In genomic region chr13:77036294-77036693, GRCh38 we compare ENCODE assay signal across 24 cellular contexts.
"Had no signal": no experiment of that assay in that cellular context is flagged by ENCODE, and none has a peak within 500 bp of the region (broad histone marks: within the 10 kb centered on the region; RNA-seq: fewer than 3 reads in every experiment).

No MANE protein-coding gene starts in this region.

- H3K36me3 ChIP-seq: brain microvascular endothelial cell, cardiac muscle cell had no signal

- ATAC-seq: activated naive CD4-positive, alpha-beta T cell treated with anti-CD3 and anti-CD28 coated beads, Interleukin-2, amount 50 U/mL, for 72 hours; activated naive CD8-positive, alpha-beta T cell treated with anti-CD3 and anti-CD28 coated beads, Interleukin-2, amount 50 U/mL, for 24 hours; activated T-cell treated with anti-CD3 and anti-CD28 coated beads, Interleukin-2, amount 50 U/mL, for 4 hours had no signal

- H3K27me3 ChIP-seq: brain microvascular endothelial cell, cardiac muscle cell had no signal

- H3K4me3 Mint-ChIP-seq: activated CD4-positive, alpha-beta memory T cell treated with anti-CD3 and anti-CD28 coated beads for 36 hours; activated CD4-positive, alpha-beta T cell treated with anti-CD3 and anti-CD28 coated beads, Interleukin-2, amount 10 ng/mL, durations not matched to agents 7 days and 5 days; activated naive CD8-positive, alpha-beta T cell treated with anti-CD3 and anti-CD28 coated beads, Interleukin-2, amount 50 U/mL, for 24 hours; activated T-cell treated with anti-CD3 and anti-CD28 coated beads, Interleukin-2, amount 50 U/mL, for 4 hours had no signal

- H3K36me3 Mint-ChIP-seq: activated CD4-positive, alpha-beta memory T cell treated with anti-CD3 and anti-CD28 coated beads for 36 hours; activated naive CD4-positive, alpha-beta T cell treated with anti-CD3 and anti-CD28 coated beads, Interleukin-2, amount 50 U/mL, for 72 hours had no signal

- H3K27ac Mint-ChIP-seq: activated CD4-positive, alpha-beta memory T cell treated with anti-CD3 and anti-CD28 coated beads for 36 hours; activated CD4-positive, alpha-beta T cell treated with anti-CD3 and anti-CD28 coated beads, Interleukin-2, amount 10 ng/mL, durations not matched to agents 7 days and 5 days; activated naive CD4-positive, alpha-beta T cell treated with anti-CD3 and anti-CD28 coated beads, Interleukin-2, amount 50 U/mL, for 72 hours; activated naive CD8-positive, alpha-beta T cell treated with anti-CD3 and anti-CD28 coated beads, Interleukin-2, amount 50 U/mL, for 24 hours had no signal

- H3K4me3 ChIP-seq: cardiac muscle cell had no signal

- H3K27ac ChIP-seq: brain microvascular endothelial cell, cardiac muscle cell, VCaP had no signal

- H3K27me3 Mint-ChIP-seq: activated CD4-positive, alpha-beta memory T cell treated with anti-CD3 and anti-CD28 coated beads for 36 hours; activated CD4-positive, alpha-beta T cell treated with anti-CD3 and anti-CD28 coated beads, Interleukin-2, amount 10 ng/mL, durations not matched to agents 7 days and 5 days had no signal

- H3K9me3 Mint-ChIP-seq: activated CD4-positive, alpha-beta memory T cell treated with anti-CD3 and anti-CD28 coated beads for 36 hours; activated CD4-positive, alpha-beta T cell treated with anti-CD3 and anti-CD28 coated beads, Interleukin-2, amount 10 ng/mL, durations not matched to agents 7 days and 5 days; activated naive CD4-positive, alpha-beta T cell treated with anti-CD3 and anti-CD28 coated beads, Interleukin-2, amount 50 U/mL, for 72 hours; activated naive CD8-positive, alpha-beta T cell treated with anti-CD3 and anti-CD28 coated beads, Interleukin-2, amount 50 U/mL, for 24 hours; activated T-cell treated with anti-CD3 and anti-CD28 coated beads, Interleukin-2, amount 50 U/mL, for 4 hours had no signal

- DNase-seq: activated CD4-positive, alpha-beta memory T cell treated with anti-CD3 and anti-CD28 coated beads for 36 hours; activated CD4-positive, alpha-beta T cell treated with anti-CD3 and anti-CD28 coated beads, Interleukin-2, amount 10 ng/mL, durations not matched to agents 7 days and 5 days; activated CD4-positive, CD25-positive, alpha-beta regulatory T cell; activated CD8-positive, alpha-beta memory T cell treated with anti-CD3 and anti-CD28 coated beads for 24 hours; activated effector memory CD4-positive, alpha-beta T cell treated with anti-CD3 and anti-CD28 coated beads, Interleukin-2, amount 50 U/mL, for 16 hours; activated naive CD4-positive, alpha-beta T cell treated with Interleukin-2 at 50 U/mL for 16 hours; activated naive CD8-positive, alpha-beta T cell treated with anti-CD3 and anti-CD28 coated beads, Interleukin-2, amount 50 U/mL, for 24 hours; activated T-cell treated with anti-CD3 and anti-CD28 coated beads, Interleukin-2, amount 50 U/mL, for 4 hours; brain microvascular endothelial cell; cerebellar nuclear complex; KG1; NCI-H1048; NCI-H1436; NCI-H1694 treated with DMSO at 0.1 percent for 48 hours; NCI-H2029 treated with DMSO at 0.1 percent for 48 hours; NCI-H446; NCI-H524 treated with DMSO at 0.1 percent for 48 hours; NCI-H748 treated with DMSO at 0.1 percent for 48 hours; SIG-M5; T-helper 2 cell; T1000 had no signal
